Comparison of ENCODE assay signal across 17 cellular contexts in genomic region chr14:99596772-99597171, GRCh38. TPM values are rescaled to one million over a fixed set of nuclear protein-coding genes. Genes with fewer than 3 reads are reported as not detected.
DNase-seq lines count a peak whose midpoint lies in the region; ATAC-seq and TF ChIP-seq lines count a peak whose summit lies in the region.
"Had no signal": no experiment of that assay in that cellular context is flagged by ENCODE, and none has a peak within 500 bp of the region (broad histone marks: within the 10 kb centered on the region; RNA-seq: fewer than 3 reads in every experiment).

No MANE protein-coding gene starts in this region.

- H3K27ac ChIP-seq in body of pancreas (peak overlapping the region; percentile 35 to 86 (median 70)), right lobe of liver (peak overlapping the region in 1 of 3 donors; percentile 34)

- H3K4me1 ChIP-seq in body of pancreas (peaks cover 94% of the 10 kb centered on the region), right lobe of liver (peaks cover 0 to 49% (median 27%) of the 10 kb centered on the region in 4 donors)

- 85 to 87% methylated on average over 6 to 7 of the region's 7 CpGs for WGBS in body of pancreas, 2 donors
- WGBS in right lobe of liver (ENCODE audit: insufficient coverage, low coverage, low lambda C conversion rate, missing lambda C conversion rate), result 80% methylated on average over 2 of the region's 7 CpGs

- ATAC-seq in body of pancreas, result no peak
- peak; percentile 61 to 72 (median 70) for ATAC-seq in right lobe of liver
- no peak for ATAC-seq in stimulated activated effector memory CD8-positive, alpha-beta T cell treated with anti-CD3 and anti-CD28 coated beads, Interleukin-12 subunit alpha, Interleukin-12 subunit beta, amount 100 ng/mL, for 72 hours
- ATAC-seq: stimulated activated naive CD8-positive, alpha-beta T cell treated with anti-CD3 and anti-CD28 coated beads, Interleukin-15, Interleukin-2, amounts not matched to agents 100 U/mL and 50 U/mL, for 24 hours had no signal

- H3K36me3 Mint-ChIP-seq in stimulated activated effector memory CD8-positive, alpha-beta T cell treated with anti-CD3 and anti-CD28 coated beads, Interleukin-12 subunit alpha, Interleukin-12 subunit beta, amount 100 ng/mL, for 72 hours, result peaks cover 7% of the 10 kb centered on the region

- intact Hi-C loops in body of pancreas (cut with DNase I), result no loop called here
- intact Hi-C loops in right lobe of liver (cut with DNase I), result no loop called here

- DNase-seq in HuH-7.5 (ENCODE audit: low spot score), result peak; percentile 52
- no peak for DNase-seq in body of pancreas
- peak; percentile 67 to 84 (median 82) for DNase-seq in right lobe of liver
- DNase-seq in stimulated activated effector memory CD8-positive, alpha-beta T cell treated with anti-CD3 and anti-CD28 coated beads, Interleukin-12 subunit alpha, Interleukin-12 subunit beta, amount 100 ng/mL, for 72 hours (ENCODE audit: low spot score in 2 of 2), result no peak
- DNase-seq in mucosa of gallbladder (ENCODE audit: low spot score), result no peak
- DNase-seq in NOMO-1 treated with dmso at 0.1 percent for 144 hours (lab: John Stamatoyannopoulos, UW; ENCODE audit: unreplicated experiment), result no peak
- DNase-seq in activated CD4-positive, alpha-beta T cell treated with anti-CD3 and anti-CD28 coated beads, Interleukin-2, amount 50 U/mL, for 4 hours, result no peak
- DNase-seq: activated CD4-positive, CD25-positive, alpha-beta regulatory T cell; AML-193; central memory CD4-positive, alpha-beta T cell; foreskin fibroblast; NCI-H1694 treated with DMSO at 0.1 percent for 48 hours; NCI-H510A; SIG-M5; stimulated activated naive CD8-positive, alpha-beta T cell treated with anti-CD3 and anti-CD28 coated beads, Interleukin-15, Interleukin-2, amounts not matched to agents 100 U/mL and 50 U/mL, for 24 hours had no signal

- H3K4me3 ChIP-seq in body of pancreas (no peak overlapping the region), right lobe of liver (no peak overlapping the region)

- H3K9me3 ChIP-seq in body of pancreas, result no peaks in the 10 kb centered on the region
- H3K9me3 ChIP-seq in right lobe of liver, result no peaks in the 10 kb centered on the region

- H3K27me3 ChIP-seq in body of pancreas, result no peaks in the 10 kb centered on the region
- no peaks in the 10 kb centered on the region for H3K27me3 ChIP-seq in right lobe of liver

- H3K36me3 ChIP-seq in body of pancreas (replicated peaks in 1 of 2; ENCODE audit: insufficient read depth in 1 of 2, low read depth in 2 of 2) (no peaks in the 10 kb centered on the region), right lobe of liver (no peaks in the 10 kb centered on the region)

- TF ChIP-seq CTCF in body of pancreas (IDR thresholded peaks at IDR 0.05) (no peak), right lobe of liver (IDR thresholded peaks at IDR 0.05) (no peak)

- H3K4me1 Mint-ChIP-seq in stimulated activated effector memory CD8-positive, alpha-beta T cell treated with anti-CD3 and anti-CD28 coated beads, Interleukin-12 subunit alpha, Interleukin-12 subunit beta, amount 100 ng/mL, for 72 hours, result peaks cover 50% of the 10 kb centered on the region

- peak overlapping the region; percentile 81 for H3K27ac Mint-ChIP-seq in stimulated activated effector memory CD8-positive, alpha-beta T cell treated with anti-CD3 and anti-CD28 coated beads, Interleukin-12 subunit alpha, Interleukin-12 subunit beta, amount 100 ng/mL, for 72 hours

- no peaks in the 10 kb centered on the region for H3K9me3 Mint-ChIP-seq in stimulated activated effector memory CD8-positive, alpha-beta T cell treated with anti-CD3 and anti-CD28 coated beads, Interleukin-12 subunit alpha, Interleukin-12 subunit beta, amount 100 ng/mL, for 72 hours

- TF ChIP-seq POLR2A in body of pancreas (IDR thresholded peaks at IDR 0.05), result no peak
- TF ChIP-seq POLR2A in right lobe of liver (IDR thresholded peaks at IDR 0.05), result no peak

- no peak overlapping the region for H3K4me3 Mint-ChIP-seq in stimulated activated effector memory CD8-positive, alpha-beta T cell treated with anti-CD3 and anti-CD28 coated beads, Interleukin-12 subunit alpha, Interleukin-12 subunit beta, amount 100 ng/mL, for 72 hours

RNA-seq across cellular contexts. Expression of gene CCDC85C, which starts 7.2 kb away (rescaled TPM):
- total RNA-seq in body of pancreas, result 10 to 100 TPM in 1 of 2 donors, 1 to 10 TPM in 1; 8.9 to 10.1 TPM
- total RNA-seq in right lobe of liver, result 10 to 100 TPM; 13.6 to 32.8 (median 21.8) TPM
- 41.3 TPM for total RNA-seq in mucosa of gallbladder

RNA-seq across cellular contexts. Expression of gene HHIPL1, which starts 48.2 kb away (rescaled TPM):
- total RNA-seq in body of pancreas (under 1 TPM; under 0.01 to 0.26 TPM), right lobe of liver (1 to 10 TPM in 1 of 6 experiments, under 1 TPM in 5; 0.43 to 1.4 (median 0.66) TPM), mucosa of gallbladder (5.3 TPM)
- total RNA-seq: Calu3; T-helper 2 cell treated with Interferon-gamma antibody and Interleukin-4, amounts not matched to agents 100 ng/mL and 5 ng/mL, for 36 hours had no signal

Comparison
In these comparisons a context has a peak if more than half of its experiments do, and no peak if none do; other contexts are left out.
1. DNase-seq: peak in HuH-7.5 (single experiment) and right lobe of liver (3 of 3); none in body of pancreas (0 of 4), stimulated activated effector memory CD8-positive, alpha-beta T cell treated with anti-CD3 and anti-CD28 coated beads, Interleukin-12 subunit alpha, Interleukin-12 subunit beta, amount 100 ng/mL, for 72 hours (0 of 2), mucosa of gallbladder (single experiment), NOMO-1 treated with dmso at 0.1 percent for 144 hours (single experiment) and activated CD4-positive, alpha-beta T cell treated with anti-CD3 and anti-CD28 coated beads, Interleukin-2, amount 50 U/mL, for 4 hours (0 of 2).
2. ATAC-seq: peak in right lobe of liver (4 of 4); none in body of pancreas (single experiment) and stimulated activated effector memory CD8-positive, alpha-beta T cell treated with anti-CD3 and anti-CD28 coated beads, Interleukin-12 subunit alpha, Interleukin-12 subunit beta, amount 100 ng/mL, for 72 hours (single experiment).